Comparison of ENCODE assay signal across 16 cellular contexts in the genomic region with DNA sequence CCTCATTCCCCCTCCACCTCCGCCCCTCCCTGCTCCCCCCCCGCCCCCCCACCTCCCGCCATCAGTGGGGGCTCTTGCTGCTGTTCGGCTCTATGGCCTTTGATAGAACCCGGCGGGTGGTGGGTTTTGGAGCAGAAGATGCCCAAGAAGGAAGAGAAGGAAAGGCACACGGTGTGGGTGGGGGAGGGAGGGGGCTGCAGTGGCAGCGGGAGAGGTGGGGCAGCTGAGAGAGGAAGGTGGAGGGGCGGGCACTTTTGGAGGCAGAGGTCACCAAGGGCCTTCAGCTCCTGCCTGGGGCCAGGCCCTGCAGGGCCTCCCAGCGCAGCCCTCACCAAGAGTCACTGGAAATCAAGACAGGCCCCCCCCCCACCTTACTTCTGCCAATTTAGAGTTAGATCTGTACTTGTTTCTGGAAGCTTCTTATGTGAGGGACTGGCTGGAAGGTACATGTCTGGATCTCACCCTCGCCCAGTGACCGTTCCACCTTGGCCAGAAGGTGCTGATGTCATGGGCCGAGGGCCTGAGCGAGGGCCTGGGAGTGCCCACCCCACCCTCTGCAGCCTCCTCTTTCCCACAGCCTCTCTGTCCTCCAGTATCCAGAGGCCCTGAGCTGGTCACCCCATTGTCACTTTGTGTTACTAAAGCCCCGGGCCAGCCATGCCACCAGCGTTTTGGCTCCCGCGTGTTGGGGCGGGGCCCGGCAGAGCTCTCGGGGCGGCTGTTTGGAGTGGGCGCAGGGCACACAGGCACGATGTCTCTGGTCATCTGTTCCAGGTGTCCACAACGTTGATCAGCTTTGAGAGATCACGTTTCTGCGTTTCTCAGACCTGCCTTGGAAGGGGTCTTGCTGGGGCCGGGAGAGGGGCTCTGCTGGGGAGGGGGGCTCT.
DNase-seq lines count a peak whose midpoint lies in the region; ATAC-seq and TF ChIP-seq lines count a peak whose summit lies in the region.
"Had no signal": no experiment of that assay in that cellular context is flagged by ENCODE, and none has a peak within 500 bp of the region (broad histone marks: within the 10 kb centered on the region; RNA-seq: fewer than 3 reads in every experiment).

No MANE protein-coding gene starts in this region.

- H3K27me3 ChIP-seq in NT2/D1 (ENCODE audit: insufficient read depth, insufficient read length) (no peaks in the 10 kb centered on the region), heart left ventricle (peaks cover 0 to 40% (median 16%) of the 10 kb centered on the region in 9 donors)

- no peaks in the 10 kb centered on the region for H3K4me1 Mint-ChIP-seq in activated T-cell treated with anti-CD3 and anti-CD28 coated beads, Interleukin-2, amount 50 U/mL, for 4 hours (ENCODE audit: low read depth)
- H3K4me1 Mint-ChIP-seq: stimulated activated naive CD8-positive, alpha-beta T cell treated with anti-CD3 and anti-CD28 coated beads, Interleukin-15, amount 100 ng/mL, for 72 hours had no signal

- intact Hi-C loops in heart left ventricle (cut with DNase I): loop anchor here in 2 of 10 donors (5.0 to 10.0 kb wide), 2 partner anchors 148 to 155 kb away; partner anchors contain the start of gene KIF26A (in 1 of the 2)

- H3K27me3 Mint-ChIP-seq in activated T-cell treated with anti-CD3 and anti-CD28 coated beads, Interleukin-2, amount 50 U/mL, for 4 hours (ENCODE audit: low read depth): peaks cover 4% of the 10 kb centered on the region

- TF ChIP-seq POLR2A in heart left ventricle (IDR thresholded peaks at IDR 0.05): no peak

- no peak for TF ChIP-seq CTCF in heart left ventricle (IDR thresholded peaks at IDR 0.05)

- H3K27ac ChIP-seq in heart left ventricle: no peak overlapping the region

- H3K36me3 ChIP-seq in NT2/D1 (ENCODE audit: insufficient read depth, insufficient read length, low read length) (no peaks in the 10 kb centered on the region), heart left ventricle (no peaks in the 10 kb centered on the region)

- 65 to 66% (median 65%) methylated on average over 23 to 28 of the region's 28 CpGs for WGBS in heart left ventricle, 4 donors

- peak overlapping the region; percentile 56 for H3K9ac ChIP-seq in NT2/D1 (ENCODE audit: insufficient read length, low read depth)

- H3K4me1 ChIP-seq in NT2/D1 (ENCODE audit: insufficient read depth, insufficient read length) (peaks cover 32% of the 10 kb centered on the region), heart left ventricle (no peaks in the 10 kb centered on the region)

- H3K4me3 Mint-ChIP-seq in activated T-cell treated with anti-CD3 and anti-CD28 coated beads, Interleukin-2, amount 50 U/mL, for 4 hours: no peak overlapping the region
- H3K4me3 Mint-ChIP-seq: stimulated activated naive CD8-positive, alpha-beta T cell treated with anti-CD3 and anti-CD28 coated beads, Interleukin-15, amount 100 ng/mL, for 72 hours had no signal

- H3K9me3 ChIP-seq in NT2/D1 (ENCODE audit: insufficient read depth, low read length) (no peaks in the 10 kb centered on the region), heart left ventricle (no peaks in the 10 kb centered on the region)

- ATAC-seq in heart left ventricle (no peak), GM19397 (IDR thresholded peaks at IDR 0.05; ENCODE audit: unreplicated experiment) (no peak)
- ATAC-seq in activated T-cell treated with anti-CD3 and anti-CD28 coated beads, Interleukin-2, amount 50 U/mL, for 4 hours: no peak
- ATAC-seq: activated naive CD4-positive, alpha-beta T cell treated with anti-CD3 and anti-CD28 coated beads, Interleukin-2, amount 50 U/mL, for 72 hours; stimulated activated naive CD8-positive, alpha-beta T cell treated with anti-CD3 and anti-CD28 coated beads, Interleukin-15, amount 100 ng/mL, for 72 hours had no signal

- H3K9me3 Mint-ChIP-seq in activated T-cell treated with anti-CD3 and anti-CD28 coated beads, Interleukin-2, amount 50 U/mL, for 4 hours: peaks cover 6% of the 10 kb centered on the region
- H3K9me3 Mint-ChIP-seq: type B pancreatic cell had no signal

- no peaks in the 10 kb centered on the region for H3K36me3 Mint-ChIP-seq in activated T-cell treated with anti-CD3 and anti-CD28 coated beads, Interleukin-2, amount 50 U/mL, for 4 hours (ENCODE audit: insufficient read depth)
- H3K36me3 Mint-ChIP-seq: activated naive CD4-positive, alpha-beta T cell treated with anti-CD3 and anti-CD28 coated beads, Interleukin-2, amount 50 U/mL, for 72 hours; type B pancreatic cell had no signal

- H3K4me3 ChIP-seq in NT2/D1 (ENCODE audit: insufficient read length, low read depth) (no peak overlapping the region), heart left ventricle (no peak overlapping the region)

- DNase-seq in ELF-1 (ENCODE audit: low read depth, low spot score): peak; percentile 40
- DNase-seq in NT2/D1 (ENCODE audit: low read depth, low spot score): no peak
- peak in 3 of 5 donors; percentile 9 to 46 (median 11) for DNase-seq in heart left ventricle
- peak; percentile 83 for DNase-seq in mesenteric fat pad (ENCODE audit: low spot score)
- DNase-seq in anterior cingulate cortex (lab: John Stamatoyannopoulos, UW): no peak
- no peak for DNase-seq in activated T-cell treated with anti-CD3 and anti-CD28 coated beads, Interleukin-2, amount 50 U/mL, for 4 hours
- DNase-seq: activated CD4-positive, alpha-beta T cell treated with anti-CD3 and anti-CD28 coated beads, Interleukin-2, amount 50 U/mL, for 4 hours; dermis blood vessel endothelial cell; Kasumi-1; NCI-H1048; NCI-H2107; NCI-H524 treated with DMSO at 0.1 percent for 48 hours; stimulated activated naive CD8-positive, alpha-beta T cell treated with anti-CD3 and anti-CD28 coated beads, Interleukin-15, amount 100 ng/mL, for 72 hours had no signal

Comparison
In these comparisons a context has a peak if more than half of its experiments do, and no peak if none do; other contexts are left out.
1. DNase-seq: peak in ELF-1 (single experiment), heart left ventricle (3 of 5) and mesenteric fat pad (single experiment); none in NT2/D1 (single experiment), anterior cingulate cortex (0 of 58) and activated T-cell treated with anti-CD3 and anti-CD28 coated beads, Interleukin-2, amount 50 U/mL, for 4 hours (single experiment).